In the genomic region with DNA sequence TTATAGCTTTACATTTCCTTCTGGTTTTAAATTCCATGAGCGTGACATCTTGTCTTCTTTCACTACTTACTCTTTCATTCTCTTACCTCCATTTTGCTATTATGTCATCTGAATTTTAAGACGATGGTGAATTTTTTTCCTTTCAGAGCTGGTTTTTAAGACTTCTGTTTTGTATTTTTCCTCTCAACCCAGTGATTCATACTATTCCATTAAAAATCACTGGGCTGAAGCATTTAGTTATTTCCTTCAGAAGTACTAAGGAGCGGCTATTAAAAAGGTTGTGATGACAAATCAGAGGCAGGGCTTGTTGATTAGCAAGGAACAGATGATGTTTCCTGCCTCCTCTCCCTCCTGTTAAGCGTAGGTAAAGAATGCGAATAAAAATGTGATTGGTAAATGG, we compare ENCODE assay signal across 21 cellular contexts. TPM values are rescaled to one million over a fixed set of nuclear protein-coding genes. Genes with fewer than 3 reads are reported as not detected.
A peak's percentile ranks its signal among the peaks of the same experiment; 100 is the strongest.
DNase-seq lines count a peak whose midpoint lies in the region; ATAC-seq, FAIRE-seq and TF ChIP-seq lines count a peak whose summit lies in the region.
"Had no signal": no experiment of that assay in that cellular context is flagged by ENCODE, and none has a peak within 500 bp of the region (broad histone marks: within the 10 kb centered on the region; RNA-seq: fewer than 3 reads in every experiment).

No MANE protein-coding gene starts in this region.

- no peaks in the 10 kb centered on the region for H3K9me3 Mint-ChIP-seq in nephron
- H3K9me3 Mint-ChIP-seq in activated T-cell treated with anti-CD3 and anti-CD28 coated beads, Interleukin-2, amount 50 U/mL, for 24 hours, result no peaks in the 10 kb centered on the region
- H3K9me3 Mint-ChIP-seq: activated CD4-positive, alpha-beta T cell treated with anti-CD3 and anti-CD28 coated beads, Interleukin-2, amount 10 ng/mL, durations not matched to agents 7 days and 5 days; mesothelial cell of epicardium had no signal

- H3K4me1 Mint-ChIP-seq in nephron, result peaks cover 19% of the 10 kb centered on the region
- peaks cover 6% of the 10 kb centered on the region for H3K4me1 Mint-ChIP-seq in activated T-cell treated with anti-CD3 and anti-CD28 coated beads, Interleukin-2, amount 50 U/mL, for 24 hours (ENCODE audit: low read depth)
- H3K4me1 Mint-ChIP-seq: activated CD4-positive, alpha-beta T cell treated with anti-CD3 and anti-CD28 coated beads, Interleukin-2, amount 10 ng/mL, durations not matched to agents 7 days and 5 days had no signal

- H3K27me3 Mint-ChIP-seq in nephron (ENCODE audit: low read depth), result peaks cover 3% of the 10 kb centered on the region
- H3K27me3 Mint-ChIP-seq in activated T-cell treated with anti-CD3 and anti-CD28 coated beads, Interleukin-2, amount 50 U/mL, for 24 hours, result peaks cover 50% of the 10 kb centered on the region

- peak; percentile 74 for FAIRE-seq in HTR-8/SVneo (lab: Jason Lieb, UNC)
- FAIRE-seq: TTC549 had no signal

- ATAC-seq in GM18873 (IDR thresholded peaks at IDR 0.05; ENCODE audit: low FRiP score, unreplicated experiment) (no peak), GM19452 (IDR thresholded peaks at IDR 0.05; ENCODE audit: unreplicated experiment) (no peak)
- ATAC-seq: esophagus mucosa, heart right ventricle had no signal

- H3K27ac Mint-ChIP-seq in nephron, result peak overlapping the region in 2 of 3 experiments; percentile 9 to 69
- H3K27ac Mint-ChIP-seq in activated T-cell treated with anti-CD3 and anti-CD28 coated beads, Interleukin-2, amount 50 U/mL, for 24 hours, result no peak overlapping the region
- H3K27ac Mint-ChIP-seq: activated CD4-positive, alpha-beta T cell treated with anti-CD3 and anti-CD28 coated beads, Interleukin-2, amount 10 ng/mL, durations not matched to agents 7 days and 5 days; activated naive CD8-positive, alpha-beta T cell; mesothelial cell of epicardium had no signal

- no peaks in the 10 kb centered on the region for H3K36me3 Mint-ChIP-seq in nephron (ENCODE audit: low read depth)
- no peaks in the 10 kb centered on the region for H3K36me3 Mint-ChIP-seq in activated T-cell treated with anti-CD3 and anti-CD28 coated beads, Interleukin-2, amount 50 U/mL, for 24 hours (ENCODE audit: low read depth)
- H3K36me3 Mint-ChIP-seq: activated naive CD8-positive, alpha-beta T cell; mesothelial cell of epicardium had no signal

- DNase-seq in AG10803 (ENCODE audit: low read depth), result peak; percentile 62
- DNase-seq in HTR-8/SVneo (ENCODE audit: insufficient read length, low spot score), result peak; percentile 45
- peak; percentile 91 for DNase-seq in epithelial cell of proximal tubule (ENCODE audit: low read depth)
- no peak for DNase-seq in activated effector memory CD4-positive, alpha-beta T cell treated with Interleukin-2 at 50 U/mL for 16 hours
- no peak for DNase-seq in activated T-cell treated with anti-CD3 and anti-CD28 coated beads, Interleukin-2, amount 50 U/mL, for 24 hours
- DNase-seq: activated CD4-positive, alpha-beta T cell treated with anti-CD3 and anti-CD28 coated beads, Interleukin-2, amount 10 ng/mL, durations not matched to agents 7 days and 5 days; Calu3; GOT3; heart right ventricle; NCI-H1436; NCI-H82; stimulated activated CD4-positive, alpha-beta T cell treated with anti-CD3 and anti-CD28 coated beads, Interleukin-1b, Interleukin-23, amount 100 ng/mL, for 48 hours had no signal

- H3K4me3 ChIP-seq in AG10803 (ENCODE audit: low read length), result no peak overlapping the region
- no peak overlapping the region for H3K4me3 ChIP-seq in epithelial cell of proximal tubule (ENCODE audit: low read depth, low read length)
- H3K4me3 ChIP-seq: heart right ventricle had no signal

- no peak overlapping the region for H3K4me3 Mint-ChIP-seq in nephron
- H3K4me3 Mint-ChIP-seq in activated T-cell treated with anti-CD3 and anti-CD28 coated beads, Interleukin-2, amount 50 U/mL, for 24 hours, result no peak overlapping the region
- H3K4me3 Mint-ChIP-seq: activated CD4-positive, alpha-beta T cell treated with anti-CD3 and anti-CD28 coated beads, Interleukin-2, amount 10 ng/mL, durations not matched to agents 7 days and 5 days; activated naive CD8-positive, alpha-beta T cell; mesothelial cell of epicardium had no signal

- TF ChIP-seq CTCF in AG10803 (conservative IDR thresholded peaks at IDR 0.05; ENCODE audit: low read length) (no peak), epithelial cell of proximal tubule (conservative IDR thresholded peaks at IDR 0.05; ENCODE audit: low read depth, low read length) (no peak), nephron (IDR thresholded peaks at IDR 0.05; ENCODE audit: unreplicated experiment in 3 of 3) (no peak)

RNA-seq across cellular contexts. Expression of gene AGXT2, which starts 16.5 kb away (rescaled TPM):
- total RNA-seq in epithelial cell of proximal tubule, result not detected in 2 replicates
- total RNA-seq: activated CD4-positive, alpha-beta T cell treated with anti-CD3 and anti-CD28 coated beads, Interleukin-2, amount 10 ng/mL, durations not matched to agents 7 days and 5 days; Calu3; dermis microvascular lymphatic vessel endothelial cell; esophagus mucosa; heart right ventricle; mesothelial cell of epicardium; ureter had no signal

Comparison
In these comparisons a context has a peak if more than half of its experiments do, and no peak if none do; other contexts are left out.
1. DNase-seq: peak in AG10803 (single experiment), HTR-8/SVneo (single experiment) and epithelial cell of proximal tubule (single experiment); none in activated effector memory CD4-positive, alpha-beta T cell treated with Interleukin-2 at 50 U/mL for 16 hours (single experiment) and activated T-cell treated with anti-CD3 and anti-CD28 coated beads, Interleukin-2, amount 50 U/mL, for 24 hours (single experiment).